ENCODE assay signal across 26 cellular contexts in the genomic region with DNA sequence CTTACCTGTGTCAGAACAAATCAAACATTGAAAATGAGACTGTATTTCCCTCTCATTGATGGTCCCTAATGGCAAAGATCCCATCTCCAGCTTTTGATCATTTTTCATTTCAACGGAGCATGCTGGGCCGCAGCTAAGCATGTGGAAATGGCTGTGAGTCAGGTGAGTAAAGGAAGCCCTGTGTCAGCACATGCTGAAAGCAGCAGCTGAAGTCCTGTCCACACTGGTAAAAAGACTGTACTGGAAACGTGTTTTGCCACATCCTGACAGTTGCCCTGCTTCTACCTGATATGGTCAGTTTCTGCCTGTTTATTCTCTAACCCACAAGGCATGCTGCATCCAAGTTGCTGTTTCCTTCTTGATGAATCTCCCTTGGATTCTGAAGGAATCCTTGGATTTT.
"Had no signal": no experiment of that assay in that cellular context is flagged by ENCODE, and none has a peak within 500 bp of the region (broad histone marks: within the 10 kb centered on the region; RNA-seq: fewer than 3 reads in every experiment).

No MANE protein-coding gene starts in this region.

- H3K9me3 ChIP-seq: pancreas, vagina had no signal

- H3K4me1 ChIP-seq: ascending aorta, gastroesophageal sphincter, heart left ventricle, left lung, pancreas, transverse colon had no signal

- H3K36me3 ChIP-seq: ascending aorta, brain microvascular endothelial cell, esophagus squamous epithelium, gastroesophageal sphincter, heart left ventricle, left lung, pancreas, transverse colon, vagina had no signal

- H3K4me1 Mint-ChIP-seq: activated T-helper 17 cell treated with anti-CD3 and anti-CD28 coated beads, Interleukin-2, amount 50 U/mL, for 72 hours; stimulated activated memory B cell treated with anti-CD40 and anti-IgM and Interleukin-4, amounts not matched to agents 10 μg/mL and 1 μg/mL and 100 μg/mL, for 72 hours had no signal

- H3K27ac Mint-ChIP-seq: activated naive CD4-positive, alpha-beta T cell treated with anti-CD3 and anti-CD28 coated beads, Interleukin-2, amount 50 U/mL, for 72 hours; activated T-cell treated with anti-CD3 and anti-CD28 coated beads, Interleukin-2, amount 50 U/mL, for 24 hours; activated T-helper 17 cell treated with anti-CD3 and anti-CD28 coated beads, Interleukin-2, amount 50 U/mL, for 72 hours; nephron progenitor cell; stimulated activated memory B cell treated with anti-CD40 and anti-IgM and Interleukin-4, amounts not matched to agents 10 μg/mL and 1 μg/mL and 100 μg/mL, for 72 hours; T-helper 1 cell treated with Interleukin-12 subunit alpha and Interleukin-12 subunit beta and Interleukin-4 antibody, amounts not matched to agents 30 μg/mL and 1 μg/mL, for 36 hours; WTC11 had no signal

- ATAC-seq: activated naive CD4-positive, alpha-beta T cell treated with anti-CD3 and anti-CD28 coated beads, Interleukin-2, amount 50 U/mL, for 72 hours; activated T-helper 17 cell treated with anti-CD3 and anti-CD28 coated beads, Interleukin-2, amount 50 U/mL, for 72 hours; gastroesophageal sphincter; heart left ventricle; left lung; sciatic nerve; stimulated activated memory B cell treated with anti-CD40 and anti-IgM and Interleukin-4, amounts not matched to agents 10 μg/mL and 1 μg/mL and 100 μg/mL, for 72 hours; WTC11 had no signal

- H3K27me3 Mint-ChIP-seq: activated T-cell treated with anti-CD3 and anti-CD28 coated beads, Interleukin-2, amount 50 U/mL, for 24 hours; activated T-helper 17 cell treated with anti-CD3 and anti-CD28 coated beads, Interleukin-2, amount 50 U/mL, for 72 hours; stimulated activated memory B cell treated with anti-CD40 and anti-IgM and Interleukin-4, amounts not matched to agents 10 μg/mL and 1 μg/mL and 100 μg/mL, for 72 hours had no signal

- H3K36me3 Mint-ChIP-seq: stimulated activated memory B cell treated with anti-CD40 and anti-IgM and Interleukin-4, amounts not matched to agents 10 μg/mL and 1 μg/mL and 100 μg/mL, for 72 hours had no signal

- H3K27ac ChIP-seq: ascending aorta, brain microvascular endothelial cell, gastroesophageal sphincter, left lung, pancreas had no signal

- DNase-seq: activated CD8-positive, alpha-beta memory T cell treated with anti-CD3 and anti-CD28 coated beads for 24 hours; activated CD8-positive, alpha-beta memory T cell treated with anti-CD3 and anti-CD28 coated beads, Interleukin-2, amount 50 U/mL, for 4 hours; activated T-cell treated with anti-CD3 and anti-CD28 coated beads, Interleukin-2, amount 50 U/mL, for 24 hours; brain microvascular endothelial cell; central memory CD4-positive, alpha-beta T cell; dermis blood vessel endothelial cell; effector memory CD4-positive, alpha-beta T cell; esophagus squamous epithelium; heart left ventricle; left lung; nephron progenitor cell; pancreas; small intestine; stimulated activated CD4-positive, alpha-beta T cell treated with anti-CD3 and anti-CD28 coated beads, Interleukin-15, amount 100 ng/mL, for 24 hours; T1000; transverse colon had no signal

- H3K4me3 Mint-ChIP-seq: activated T-cell treated with anti-CD3 and anti-CD28 coated beads, Interleukin-2, amount 50 U/mL, for 24 hours; activated T-helper 17 cell treated with anti-CD3 and anti-CD28 coated beads, Interleukin-2, amount 50 U/mL, for 72 hours; nephron progenitor cell; stimulated activated memory B cell treated with anti-CD40 and anti-IgM and Interleukin-4, amounts not matched to agents 10 μg/mL and 1 μg/mL and 100 μg/mL, for 72 hours; T-helper 1 cell treated with Interleukin-12 subunit alpha and Interleukin-12 subunit beta and Interleukin-4 antibody, amounts not matched to agents 30 μg/mL and 1 μg/mL, for 36 hours; WTC11 had no signal

- H3K4me3 ChIP-seq: ascending aorta, esophagus squamous epithelium, gastroesophageal sphincter, heart left ventricle, left lung, lung, pancreas, transverse colon, vagina had no signal

- H3K27me3 ChIP-seq: ascending aorta, brain microvascular endothelial cell, esophagus squamous epithelium, gastroesophageal sphincter, heart left ventricle, left lung, pancreas, transverse colon, vagina had no signal
